Comparison of ENCODE assay signal across 14 cellular contexts in genomic region chr16:65950211-65950610, GRCh38.
"Had no signal": no experiment of that assay in that cellular context is flagged by ENCODE, and none has a peak within 500 bp of the region (broad histone marks: within the 10 kb centered on the region; RNA-seq: fewer than 3 reads in every experiment).

No MANE protein-coding gene starts in this region.

- H3K9me3 ChIP-seq: left lung, neutrophil, ovary, prostate gland, thyroid gland, upper lobe of right lung had no signal

- H3K27me3 ChIP-seq: left lung, neutrophil, ovary, thyroid gland, upper lobe of right lung had no signal

- H3K4me1 ChIP-seq: left lung, prostate gland, thyroid gland, upper lobe of right lung had no signal

- H3K36me3 ChIP-seq: left lung, neutrophil, ovary, prostate gland, thyroid gland, upper lobe of right lung had no signal

- H3K4me3 ChIP-seq: left lung, lung, ovary, prostate gland, thyroid gland, upper lobe of right lung had no signal

- H3K27ac ChIP-seq: left lung, neutrophil, ovary, prostate gland, thyroid gland, upper lobe of right lung, VCaP had no signal

- DNase-seq: activated CD4-positive, alpha-beta memory T cell treated with anti-CD3 and anti-CD28 coated beads, Interleukin-2, amount 10 ng/mL, durations not matched to agents 7 days and 5 days; activated CD4-positive, alpha-beta T cell treated with anti-CD3 and anti-CD28 coated beads, Interleukin-2, amount 10 ng/mL, durations not matched to agents 24 days and 14 days; activated effector memory CD4-positive, alpha-beta T cell treated with anti-CD3 and anti-CD28 coated beads, Interleukin-2, amount 50 U/mL, for 16 hours; activated naive CD4-positive, alpha-beta T cell treated with anti-CD3 and anti-CD28 coated beads, Interleukin-2, amount 10 ng/mL, durations not matched to agents 7 days and 5 days; left lung; ovary; stimulated activated CD4-positive, alpha-beta T cell treated with anti-CD3 and anti-CD28 coated beads, Interleukin-4, amount 100 ng/mL, for 24 hours; stimulated activated naive CD8-positive, alpha-beta T cell treated with anti-CD3 and anti-CD28 coated beads, Interleukin-15, Interleukin-2, amounts not matched to agents 100 U/mL and 50 U/mL, for 24 hours; thyroid gland; upper lobe of right lung had no signal
